24 cellular contexts compared by ENCODE assay signal in genomic region chr1:36948147-36948546, GRCh38.
"Had no signal": no experiment of that assay in that cellular context is flagged by ENCODE, and none has a peak within 500 bp of the region (broad histone marks: within the 10 kb centered on the region; RNA-seq: fewer than 3 reads in every experiment).

No MANE protein-coding gene starts in this region.

- H3K27ac ChIP-seq: left lung, lower lobe of right lung, ovary, prostate gland, sigmoid colon, spleen, suprapubic skin, thoracic aorta, tibial nerve, uterus had no signal

- ATAC-seq: left colon; left lung; lower lobe of right lung; naive thymus-derived CD8-positive, alpha-beta T cell; right cardiac atrium; stimulated activated effector memory CD8-positive, alpha-beta T cell treated with anti-CD3 and anti-CD28 coated beads, Interleukin-12 subunit alpha, Interleukin-12 subunit beta, amount 100 ng/mL, for 72 hours had no signal

- DNase-seq: hypothalamus; immature natural killer cell; kidney; left colon; left lung; lower lobe of right lung; mammary epithelial cell; mesenchymal stem cell; naive thymus-derived CD8-positive, alpha-beta T cell; ovary; retina; right cardiac atrium; sigmoid colon; small intestine; spleen; stimulated activated CD4-positive, alpha-beta T cell treated with anti-CD3 and anti-CD28 coated beads, Interleukin-4, amount 100 ng/mL, for 24 hours; stimulated activated naive CD4-positive, alpha-beta T cell; uterus had no signal

- H3K27me3 ChIP-seq: ovary, tibial nerve, uterus had no signal

- H3K4me3 ChIP-seq: left lung, lower lobe of right lung, ovary, prostate gland, sigmoid colon, spleen, suprapubic skin, thoracic aorta, tibial nerve, uterus had no signal

- FAIRE-seq: islet of Langerhans, kidney, small intestine had no signal

- H3K4me1 ChIP-seq: left lung, lower lobe of right lung, prostate gland, sigmoid colon, spleen, suprapubic skin, uterus had no signal

- H3K9me3 ChIP-seq: left lung, lower lobe of right lung, ovary, prostate gland, sigmoid colon, spleen, suprapubic skin, thoracic aorta, tibial nerve, uterus had no signal

- H3K36me3 ChIP-seq: left lung, lower lobe of right lung, ovary, prostate gland, sigmoid colon, spleen, suprapubic skin, thoracic aorta, tibial nerve, uterus had no signal
